In genomic region chr20:7868108-7868507, GRCh38 we compare ENCODE assay signal across 27 cellular contexts.
"Had no signal": no experiment of that assay in that cellular context is flagged by ENCODE, and none has a peak within 500 bp of the region (broad histone marks: within the 10 kb centered on the region; RNA-seq: fewer than 3 reads in every experiment).

No MANE protein-coding gene starts in this region.

- DNase-seq: colonic mucosa; cortex of kidney; dermis blood vessel endothelial cell; dorsolateral prefrontal cortex; effector CD4-positive, alpha-beta T cell; effector CD8-positive, alpha-beta T cell; effector memory CD4-positive, alpha-beta T cell; effector memory CD8-positive, alpha-beta T cell; endodermal cell; erythroblast; esophagus squamous epithelium; foreskin fibroblast; foreskin keratinocyte; foreskin melanocyte; gastrocnemius medialis; glutamatergic neuron; head of caudate nucleus; heart left ventricle had no signal

- H3K9me3 ChIP-seq: colonic mucosa, esophagus squamous epithelium, gastrocnemius medialis had no signal

- H3K36me3 ChIP-seq: colonic mucosa, esophagus muscularis mucosa, esophagus squamous epithelium, gastrocnemius medialis, gastroesophageal sphincter, heart left ventricle had no signal

- ATAC-seq: effector memory CD8-positive, alpha-beta T cell; esophagus mucosa; foreskin keratinocyte; gastrocnemius medialis; gastroesophageal sphincter; heart left ventricle had no signal

- FAIRE-seq: colon, endometrium, endothelial cell of umbilical vein, frontal cortex had no signal

- H3K4me1 ChIP-seq: colonic mucosa, esophagus muscularis mucosa, foreskin keratinocyte, gastrocnemius medialis, heart left ventricle had no signal

- H3K27me3 ChIP-seq: colonic mucosa, dorsolateral prefrontal cortex, esophagus muscularis mucosa, esophagus squamous epithelium, foreskin keratinocyte, gastrocnemius medialis, gastroesophageal sphincter had no signal

- H3K27ac ChIP-seq: colonic mucosa, coronary artery, dorsolateral prefrontal cortex, epithelial cell of prostate, esophagus muscularis mucosa, esophagus squamous epithelium, foreskin keratinocyte, gastrocnemius medialis, gastroesophageal sphincter, heart left ventricle had no signal

- H3K4me3 ChIP-seq: colonic mucosa, coronary artery, dorsolateral prefrontal cortex, esophagus muscularis mucosa, esophagus squamous epithelium, gastrocnemius medialis, gastroesophageal sphincter, heart left ventricle had no signal
